In the genomic region with DNA sequence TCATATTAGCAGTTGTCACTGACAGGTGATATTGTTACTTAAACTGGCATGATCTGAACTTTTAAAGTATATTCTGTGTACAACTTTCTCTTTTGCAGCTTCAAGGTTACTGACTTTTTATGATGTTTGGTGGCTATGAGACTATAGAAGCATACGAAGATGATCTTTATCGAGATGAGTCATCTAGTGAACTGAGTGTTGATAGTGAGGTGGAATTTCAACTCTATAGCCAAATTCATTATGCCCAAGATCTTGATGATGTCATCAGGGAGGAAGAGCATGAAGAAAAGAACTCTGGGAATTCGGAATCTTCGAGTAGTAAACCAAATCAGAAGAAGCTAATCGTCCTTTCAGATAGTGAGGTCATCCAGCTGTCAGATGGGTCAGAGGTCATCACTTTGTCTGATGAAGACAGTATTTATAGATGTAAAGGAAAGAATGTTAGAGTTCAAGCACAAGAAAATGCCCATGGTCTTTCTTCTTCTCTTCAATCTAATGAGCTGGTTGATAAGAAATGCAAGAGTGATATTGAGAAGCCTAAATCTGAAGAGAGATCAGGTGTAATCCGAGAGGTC, we compare ENCODE assay signal across 18 cellular contexts. TPM values are rescaled to one million over a fixed set of nuclear protein-coding genes. Genes with fewer than 3 reads are reported as not detected.
DNase-seq lines count a peak whose midpoint lies in the region; ATAC-seq, FAIRE-seq and TF ChIP-seq lines count a peak whose summit lies in the region.
"Had no signal": no experiment of that assay in that cellular context is flagged by ENCODE, and none has a peak within 500 bp of the region (broad histone marks: within the 10 kb centered on the region; RNA-seq: fewer than 3 reads in every experiment).

No MANE protein-coding gene starts in this region.

- H3K27ac ChIP-seq in A549 (no peak overlapping the region), testis (no peak overlapping the region)
- H3K27ac ChIP-seq: PC-9 had no signal

- H3K27ac Mint-ChIP-seq in glutamatergic neuron (ENCODE audit: unreplicated experiment): no peak overlapping the region
- H3K27ac Mint-ChIP-seq: H9, IgD-negative memory B cell, T-cell had no signal

- H3K9me3 Mint-ChIP-seq in glutamatergic neuron (ENCODE audit: unreplicated experiment): no peaks in the 10 kb centered on the region
- H3K9me3 Mint-ChIP-seq: H9, IgD-negative memory B cell, T-cell had no signal

- no peaks in the 10 kb centered on the region for H3K36me3 Mint-ChIP-seq in glutamatergic neuron (ENCODE audit: unreplicated experiment)
- H3K36me3 Mint-ChIP-seq: T-cell had no signal

- intact Hi-C loops in testis (cut with DNase I; ENCODE audit: low total_unique reads): no loop called here

- DNase-seq in A172 (ENCODE audit: low spot score) (peak; percentile 6), A549 (ENCODE audit: low read depth in 1 of 2, low spot score in 1 of 2) (no peak), GM19239 (ENCODE audit: insufficient read length, low spot score) (no peak), RPMI7951 (ENCODE audit: low read depth) (peak; percentile 14), NCI-H1694 treated with DMSO at 0.1 percent for 48 hours (lab: John Stamatoyannopoulos, UW) (no peak), glutamatergic neuron (no peak), testis (no peak)
- DNase-seq: C1 segment of cervical spinal cord, DMS 273 treated with DMSO at 0.1 percent for 48 hours, GF-D8, H9, NCI-H1417 treated with DMSO at 0.1 percent for 48 hours, NCI-H2029 treated with DMSO at 0.1 percent for 48 hours, NCI-H748 treated with DMSO at 0.1 percent for 48 hours, PC-9, T-cell had no signal

- H3K4me1 Mint-ChIP-seq in glutamatergic neuron (ENCODE audit: low read depth, unreplicated experiment): peaks cover 6% of the 10 kb centered on the region

- no peaks in the 10 kb centered on the region for H3K36me3 ChIP-seq in testis (ENCODE audit: low read depth, missing control alignments)

- H3K9me3 ChIP-seq in A549: no peaks in the 10 kb centered on the region
- no peaks in the 10 kb centered on the region for H3K9me3 ChIP-seq in testis

- WGBS in A549 (ENCODE audit: missing lambda C conversion rate): 87% methylated on average over 6 of the region's 6 CpGs
- 90 to 92% methylated on average over 6 of the region's 6 CpGs for WGBS in testis, 2 donors

- no peak overlapping the region for H3K4me3 Mint-ChIP-seq in glutamatergic neuron (ENCODE audit: unreplicated experiment)
- H3K4me3 Mint-ChIP-seq: H9, IgD-negative memory B cell, T-cell had no signal

- peaks cover 9% of the 10 kb centered on the region for H3K4me1 ChIP-seq in A549
- no peaks in the 10 kb centered on the region for H3K4me1 ChIP-seq in testis

- no peak overlapping the region for H3K4me2 ChIP-seq in A549
- H3K4me2 ChIP-seq: PC-9 had no signal

- TF ChIP-seq RAD21 in A549 (conservative IDR thresholded peaks at IDR 0.05 in 1 of 2, IDR thresholded peaks at IDR 0.05 in 1 of 2): no peak

- CTCF ChIA-PET in A549 (lab: Yijun Ruan, JAX): no interaction called here

- H3K27me3 Mint-ChIP-seq in glutamatergic neuron (ENCODE audit: unreplicated experiment): no peaks in the 10 kb centered on the region
- H3K27me3 Mint-ChIP-seq: IgD-negative memory B cell, T-cell had no signal

- TF ChIP-seq EP300 in A549 (IDR thresholded peaks at IDR 0.05): no peak

- TF ChIP-seq POLR2A in A549 (IDR thresholded peaks at IDR 0.05; ENCODE audit: low read length) (no peak), testis (IDR thresholded peaks at IDR 0.05) (no peak)

- no peaks in the 10 kb centered on the region for H3K27me3 ChIP-seq in testis

- peak; percentile 7 for FAIRE-seq in A549 (lab: Jason Lieb, UNC)
- peak; percentile 73 for FAIRE-seq in GM19239 (lab: Jason Lieb, UNC)

- TF ChIP-seq CTCF in A549 (IDR thresholded peaks at IDR 0.05) (no peak), glutamatergic neuron (IDR thresholded peaks at IDR 0.05; ENCODE audit: partially characterized antibody, unreplicated experiment) (no peak), testis (IDR thresholded peaks at IDR 0.05) (no peak)

- POLR2A ChIA-PET in A549 (lab: Yijun Ruan, JAX): no interaction called here

- no peak for ATAC-seq in A549
- ATAC-seq in HG03354 (IDR thresholded peaks at IDR 0.05; ENCODE audit: poor library complexity, severe bottlenecking, unreplicated experiment): no peak
- ATAC-seq: T-cell had no signal

- H3K4me3 ChIP-seq in A549 (no peak overlapping the region), testis (no peak overlapping the region)
- H3K4me3 ChIP-seq: PC-9 had no signal

TF ChIP-seq in A549, 52 proteins besides CTCF, POLR2A, EP300 and RAD21:
- TF ChIP-seq FOSL2 (IDR thresholded peaks at IDR 0.05) (no peak), FOSL2 (CRISPR knock-in tag; IDR thresholded peaks at IDR 0.05) (peak; percentile 59), RFX5 (IDR thresholded peaks at IDR 0.05) (no peak)
TF ChIP-seq in A549: peak in this region for 1.

RNA-seq across cellular contexts. Expression of a gene that starts 5.9 kb away (rescaled TPM):
- total RNA-seq in A172 (2014; rRNA removed; shearing (Covaris generic)): 9.4 and 10.3 TPM in 2 replicates
- polyA plus RNA-seq in A549 (2011; rRNA removed) (30.0 and 34.6 TPM in 2 replicates), A549 (2017; fragmentation: RNase III; extraction: RNeasy Plus Mini Kit Qiagen cat#74134 plus additional on column Dnase treatment) (12.4 to 15.7 TPM (median 15.7 TPM) in 3 replicates), testis (ENCODE audit: insufficient read depth, low read depth, low replicate concordance) (14.4 TPM)
- 9.9 and 10.9 TPM in 2 replicates for polyA plus RNA-seq in A549 (2012; cell fraction: cytosol; rRNA removed)
- polyA plus RNA-seq in A549 (2012; cell fraction: nucleus; rRNA removed): 6.8 and 7.9 TPM in 2 replicates
- 35.1 and 39.4 TPM in 2 replicates for polyA minus RNA-seq in A549 (2011; rRNA and poly(A)+ RNA removed)
- total RNA-seq in RPMI7951 (2014; rRNA removed; shearing (Covaris generic)): 10.8 and 14.7 TPM in 2 replicates
- total RNA-seq in glutamatergic neuron (ENCODE audit: unreplicated experiment) (31.1 TPM), testis (10 to 100 TPM; 18.5 to 20.6 TPM)

Comparison
In these comparisons a context has a peak if more than half of its experiments do, and no peak if none do; other contexts are left out.
1. DNase-seq: peak in A172 (single experiment) and RPMI7951 (single experiment); none in A549 (0 of 2), GM19239 (single experiment), NCI-H1694 treated with DMSO at 0.1 percent for 48 hours (single experiment), glutamatergic neuron (single experiment) and testis (single experiment).